In genomic region chr1:231676487-231676886, GRCh38 we compare ENCODE assay signal across 29 cellular contexts.
"Had no signal": no experiment of that assay in that cellular context is flagged by ENCODE, and none has a peak within 500 bp of the region (broad histone marks: within the 10 kb centered on the region; RNA-seq: fewer than 3 reads in every experiment).

No MANE protein-coding gene starts in this region.

- ATAC-seq: activated naive CD8-positive, alpha-beta T cell treated with anti-CD3 and anti-CD28 coated beads, Interleukin-2, amount 50 U/mL, for 24 hours; activated T-cell treated with anti-CD3 and anti-CD28 coated beads, Interleukin-2, amount 50 U/mL, for 4 hours; body of pancreas; left lobe of liver; mucosa of descending colon; psoas muscle had no signal

- H2AFZ ChIP-seq: parathyroid adenoma had no signal

- DNase-seq: activated CD4-positive, alpha-beta memory T cell treated with anti-CD3 and anti-CD28 coated beads, Interleukin-2, amount 10 ng/mL, durations not matched to agents 7 days and 5 days; activated CD4-positive, alpha-beta T cell treated with anti-CD3 and anti-CD28 coated beads for 1 hour; activated CD4-positive, alpha-beta T cell treated with anti-CD3 and anti-CD28 coated beads, Interleukin-2, amount 10 ng/mL, durations not matched to agents 7 days and 5 days; activated CD8-positive, alpha-beta memory T cell treated with anti-CD3 and anti-CD28 coated beads, Interleukin-2, amount 50 U/mL, for 48 hours; activated naive CD8-positive, alpha-beta T cell treated with anti-CD3 and anti-CD28 coated beads, Interleukin-2, amount 50 U/mL, for 24 hours; activated T-cell treated with anti-CD3 and anti-CD28 coated beads, Interleukin-2, amount 50 U/mL, for 4 hours; aorta; body of pancreas; cerebellar nuclear complex; colonic mucosa; effector CD8-positive, alpha-beta T cell; esophagus squamous epithelium; foreskin fibroblast; kidney glomerular epithelial cell; mesendoderm; mucosa of descending colon; psoas muscle; stimulated activated CD4-positive, alpha-beta T cell treated with anti-CD3 and anti-CD28 coated beads, Interleukin-15, amount 100 ng/mL, for 24 hours; stimulated activated CD4-positive, alpha-beta T cell treated with anti-CD3 and anti-CD28 coated beads, Interleukin-2, amount 100 ng/mL, for 24 hours; stimulated activated naive CD4-positive, alpha-beta T cell; T-helper 2 cell had no signal

- H3K27me3 Mint-ChIP-seq: activated CD4-positive, alpha-beta memory T cell treated with anti-CD3 and anti-CD28 coated beads, Interleukin-2, amount 10 ng/mL, durations not matched to agents 7 days and 5 days; activated CD4-positive, alpha-beta T cell treated with anti-CD3 and anti-CD28 coated beads, Interleukin-2, amount 10 ng/mL, durations not matched to agents 7 days and 5 days; activated naive CD4-positive, alpha-beta T cell treated with anti-CD3 and anti-CD28 coated beads, Interleukin-2, amount 50 U/mL, for 24 hours; activated naive CD8-positive, alpha-beta T cell treated with anti-CD3 and anti-CD28 coated beads, Interleukin-2, amount 50 U/mL, for 24 hours had no signal

- H3K4me3 Mint-ChIP-seq: activated CD4-positive, alpha-beta memory T cell treated with anti-CD3 and anti-CD28 coated beads, Interleukin-2, amount 10 ng/mL, durations not matched to agents 7 days and 5 days; activated CD4-positive, alpha-beta T cell treated with anti-CD3 and anti-CD28 coated beads, Interleukin-2, amount 10 ng/mL, durations not matched to agents 7 days and 5 days; activated naive CD4-positive, alpha-beta T cell treated with anti-CD3 and anti-CD28 coated beads, Interleukin-2, amount 50 U/mL, for 24 hours; activated naive CD8-positive, alpha-beta T cell treated with anti-CD3 and anti-CD28 coated beads, Interleukin-2, amount 50 U/mL, for 24 hours; activated T-cell treated with anti-CD3 and anti-CD28 coated beads, Interleukin-2, amount 50 U/mL, for 4 hours; nephron had no signal

- H3K27me3 ChIP-seq: body of pancreas, colonic mucosa, esophagus squamous epithelium, tibial nerve had no signal

- H3K4me1 ChIP-seq: body of pancreas, colonic mucosa, parathyroid adenoma, psoas muscle had no signal

- H3K36me3 ChIP-seq: colonic mucosa, esophagus squamous epithelium, tibial nerve had no signal

- H3K4me1 Mint-ChIP-seq: nephron had no signal

- H3K4me3 ChIP-seq: body of pancreas, colonic mucosa, esophagus squamous epithelium, lung, mucosa of descending colon, psoas muscle, tibial nerve had no signal

- H3K9ac ChIP-seq: parathyroid adenoma had no signal

- H3K9me3 ChIP-seq: body of pancreas, colonic mucosa, esophagus squamous epithelium, mucosa of descending colon, psoas muscle, tibial nerve had no signal

- H3K9me3 Mint-ChIP-seq: activated CD4-positive, alpha-beta memory T cell treated with anti-CD3 and anti-CD28 coated beads, Interleukin-2, amount 10 ng/mL, durations not matched to agents 7 days and 5 days; activated naive CD4-positive, alpha-beta T cell treated with anti-CD3 and anti-CD28 coated beads, Interleukin-2, amount 50 U/mL, for 24 hours; activated naive CD8-positive, alpha-beta T cell treated with anti-CD3 and anti-CD28 coated beads, Interleukin-2, amount 50 U/mL, for 24 hours; activated T-cell treated with anti-CD3 and anti-CD28 coated beads, Interleukin-2, amount 50 U/mL, for 4 hours; activated T-helper 2 cell treated with anti-CD3 and anti-CD28 coated beads, Interferon-gamma antibody, Interleukin-2, Interleukin-4, amounts not matched to agents 10 μg/mL and 5 μg/mL and 100 μg/mL, durations not matched to agents 14 hours and 24 hours and 36 hours had no signal

- H3K79me2 ChIP-seq: parathyroid adenoma had no signal

- H3K27ac ChIP-seq: body of pancreas, colonic mucosa, epithelial cell of prostate, esophagus squamous epithelium, parathyroid adenoma, psoas muscle had no signal

- H3K27ac Mint-ChIP-seq: activated CD4-positive, alpha-beta memory T cell treated with anti-CD3 and anti-CD28 coated beads, Interleukin-2, amount 10 ng/mL, durations not matched to agents 7 days and 5 days; activated CD4-positive, alpha-beta T cell treated with anti-CD3 and anti-CD28 coated beads, Interleukin-2, amount 10 ng/mL, durations not matched to agents 7 days and 5 days; activated naive CD4-positive, alpha-beta T cell treated with anti-CD3 and anti-CD28 coated beads, Interleukin-2, amount 50 U/mL, for 24 hours; activated naive CD8-positive, alpha-beta T cell treated with anti-CD3 and anti-CD28 coated beads, Interleukin-2, amount 50 U/mL, for 24 hours; activated T-helper 2 cell treated with anti-CD3 and anti-CD28 coated beads, Interferon-gamma antibody, Interleukin-2, Interleukin-4, amounts not matched to agents 10 μg/mL and 5 μg/mL and 100 μg/mL, durations not matched to agents 14 hours and 24 hours and 36 hours; nephron had no signal
